ENCODE assay signal across 1 cellular context in genomic region chr9:92196909-92197308, GRCh38.
TF ChIP-seq lines count a peak whose summit lies in the region.

No MANE protein-coding gene starts in this region.

TF ChIP-seq in HepG2, 621 proteins besides CTCF, POLR2A, EP300 and RAD21 (continued from another document and continues in another):
- TF ChIP-seq ZNF407 (CRISPR knock-in tag; IDR thresholded peaks at IDR 0.05; ENCODE audit: not compliant biosample characterization), result no peak
- TF ChIP-seq MLXIP (CRISPR knock-in tag; IDR thresholded peaks at IDR 0.05; ENCODE audit: borderline replicate concordance), result no peak
- TF ChIP-seq ZNF234 (CRISPR knock-in tag; conservative IDR thresholded peaks at IDR 0.05), result no peak
- 0 out of 2 replicates have a peak, but pooled peaks have one; percentile 49 for TF ChIP-seq ATM (IDR thresholded peaks at IDR 0.05; ENCODE audit: borderline replicate concordance)
- TF ChIP-seq ZNF792 (CRISPR knock-in tag; IDR thresholded peaks at IDR 0.05), result no peak
- TF ChIP-seq ATF3 (CRISPR knock-in tag; IDR thresholded peaks at IDR 0.05), result 0 out of 2 replicates have a peak, but pooled peaks have one; percentile 51
- TF ChIP-seq ZGPAT (CRISPR knock-in tag; IDR thresholded peaks at IDR 0.05), result 0 out of 2 replicates have a peak, but pooled peaks have one; percentile 22
- TF ChIP-seq IKZF4 (CRISPR knock-in tag; IDR thresholded peaks at IDR 0.05; ENCODE audit: borderline replicate concordance, low read depth, not compliant biosample characterization), result no peak
- TF ChIP-seq ATF4 (CRISPR knock-in tag; IDR thresholded peaks at IDR 0.05), result peak in 1 of 2 experiments; percentile 70; a peak in 2 of 4 replicates
- no peak for TF ChIP-seq ZNF549 (CRISPR knock-in tag; IDR thresholded peaks at IDR 0.05)
- no peak for TF ChIP-seq ZNF674 (CRISPR knock-in tag; IDR thresholded peaks at IDR 0.05; ENCODE audit: low read depth)
- TF ChIP-seq MED13 (CRISPR knock-in tag; IDR thresholded peaks at IDR 0.05), result no peak
- 0 out of 2 replicates have a peak, but pooled peaks have one; percentile 15 for TF ChIP-seq TFDP1 (CRISPR knock-in tag; IDR thresholded peaks at IDR 0.05; ENCODE audit: borderline replicate concordance)
- TF ChIP-seq RFX3 (CRISPR knock-in tag; IDR thresholded peaks at IDR 0.05), result 0 out of 2 replicates have a peak, but pooled peaks have one; percentile 5
- peak; percentile 98 for TF ChIP-seq RFXAP (CRISPR knock-in tag; IDR thresholded peaks at IDR 0.05; ENCODE audit: borderline replicate concordance)
- no peak for TF ChIP-seq CCAR2 (optimal IDR thresholded peaks at IDR 0.05; ENCODE audit: low read depth, low read length)
- no peak for TF ChIP-seq ZFP36L2 (CRISPR knock-in tag; IDR thresholded peaks at IDR 0.05)
- TF ChIP-seq RARA (CRISPR knock-in tag; IDR thresholded peaks at IDR 0.05), result peak; percentile 85
- TF ChIP-seq HOXA3 (CRISPR knock-in tag; IDR thresholded peaks at IDR 0.05), result 0 out of 2 replicates have a peak, but pooled peaks have one; percentile 21
- no peak for TF ChIP-seq DMTF1 (CRISPR knock-in tag; IDR thresholded peaks at IDR 0.05)
- 0 out of 2 replicates have a peak, but pooled peaks have one; percentile 29 for TF ChIP-seq IRF2 (CRISPR knock-in tag; IDR thresholded peaks at IDR 0.05)
- no peak for TF ChIP-seq SMAD3 (CRISPR knock-in tag; IDR thresholded peaks at IDR 0.05)
- TF ChIP-seq PTBP1 (IDR thresholded peaks at IDR 0.05; ENCODE audit: low read depth, low read length, poor library complexity, severe bottlenecking), result no peak
- TF ChIP-seq HNF4A (CRISPR knock-in tag; IDR thresholded peaks at IDR 0.05), result peak; percentile 85
- TF ChIP-seq RBAK (CRISPR knock-in tag; IDR thresholded peaks at IDR 0.05), result no peak
- no peak for TF ChIP-seq MEF2D (CRISPR knock-in tag; IDR thresholded peaks at IDR 0.05)
- no peak for TF ChIP-seq HNF1A (IDR thresholded peaks at IDR 0.05; ENCODE audit: low read depth)
- TF ChIP-seq HNF1A (CRISPR knock-in tag; IDR thresholded peaks at IDR 0.05; ENCODE audit: borderline replicate concordance), result no peak
- no peak for TF ChIP-seq ZNF138 (CRISPR knock-in tag; IDR thresholded peaks at IDR 0.05; ENCODE audit: low read depth)
- no peak for TF ChIP-seq AGO1 (IDR thresholded peaks at IDR 0.05; ENCODE audit: low read depth, low read length, poor library complexity, severe bottlenecking)
- TF ChIP-seq ZFP91 (CRISPR knock-in tag; IDR thresholded peaks at IDR 0.05; ENCODE audit: borderline replicate concordance), result no peak
